10 cellular contexts compared by ENCODE assay signal in genomic region chr7:140315498-140316164, GRCh38.
DNase-seq lines count a peak whose midpoint lies in the region; ATAC-seq and TF ChIP-seq lines count a peak whose summit lies in the region.
"Had no signal": no experiment of that assay in that cellular context is flagged by ENCODE, and none has a peak within 500 bp of the region (broad histone marks: within the 10 kb centered on the region; RNA-seq: fewer than 3 reads in every experiment).

No MANE protein-coding gene starts in this region.

- CTCF ChIA-PET in SK-N-SH (lab: Yijun Ruan, JAX), result interaction anchor here (3.2 kb wide), 1 partner anchor 11 kb away, joined by 15 read pairs; no protein-coding TSS in a partner anchor

- H2AFZ ChIP-seq in SK-N-SH (ENCODE audit: low read depth), result no peak overlapping the region

- TF ChIP-seq EP300 in SK-N-SH (IDR thresholded peaks at IDR 0.05; ENCODE audit: borderline replicate concordance in 1 of 2, low read depth in 1 of 2, low read length in 1 of 2), result no peak

- H3K9ac ChIP-seq in SK-N-SH, result no peak overlapping the region
- peak overlapping the region; percentile 26 for H3K9ac ChIP-seq in muscle layer of colon (ENCODE audit: low read length)

- ATAC-seq in SK-N-SH treated with all-trans-retinoic acid at 6 μM for 48 hours (no peak; the same call in 1 of the 3 replicates), HG02798 (IDR thresholded peaks at IDR 0.05; ENCODE audit: poor library complexity, unreplicated experiment) (no peak), GM18868 (IDR thresholded peaks at IDR 0.05; ENCODE audit: unreplicated experiment) (no peak)

- intact Hi-C loops in tibial artery (cut with DNase I; ENCODE audit: low total_unique reads), result loop anchor here (5.0 kb wide), 1 partner anchor 138 kb away; the partner anchor contains the start of gene KDM7A

- H3K4me3 ChIP-seq in SK-N-SH (ENCODE audit: low read depth in 2 of 2, low read length in 1 of 2) (peak overlapping the region in 1 of 2 experiments; percentile 2; a peak in 1 of 4 replicates), coronary artery (peak overlapping the region; percentile 57), muscle layer of colon (ENCODE audit: low read depth in 1 of 2, low read length in 2 of 2) (peak overlapping the region in 1 of 2 donors; percentile 35), tibial artery (peak overlapping the region; percentile 23 to 24), MG63 (no peak overlapping the region)
- H3K4me3 ChIP-seq: HAP-1 had no signal

- 79% methylated on average over 15 of the region's 15 CpGs for WGBS in SK-N-SH (ENCODE audit: low lambda C conversion rate)

- H4K20me1 ChIP-seq in SK-N-SH (ENCODE audit: insufficient read depth), result no peaks in the 10 kb centered on the region

- H3K27ac ChIP-seq in SK-N-SH (ENCODE audit: low read depth in 2 of 2, low read length in 1 of 2) (no peak overlapping the region), coronary artery (peak overlapping the region; percentile 68 to 72), muscle layer of colon (ENCODE audit: low read depth, low read length) (peak overlapping the region; percentile 86), tibial artery (peak overlapping the region; percentile 74 to 77)

- no peaks in the 10 kb centered on the region for H3K27me3 ChIP-seq in SK-N-SH (ENCODE audit: insufficient read depth)
- H3K27me3 ChIP-seq in muscle layer of colon (ENCODE audit: control insufficient read depth in 1 of 2, insufficient read depth in 2 of 2, low read length in 2 of 2), result no peaks in the 10 kb centered on the region
- H3K27me3 ChIP-seq in tibial artery, result no peaks in the 10 kb centered on the region
- H3K27me3 ChIP-seq in MG63, result no peaks in the 10 kb centered on the region

- POLR2A ChIA-PET in SK-N-SH (lab: Yijun Ruan, JAX), result no interaction called here

- peak overlapping the region; percentile 46; the same call in 1 of the 2 replicates for H3K4me2 ChIP-seq in SK-N-SH

- H3K9me3 ChIP-seq in SK-N-SH (peaks cover 7% of the 10 kb centered on the region; the same call in 1 of the 2 replicates), muscle layer of colon (ENCODE audit: low read length) (no peaks in the 10 kb centered on the region), tibial artery (peaks cover 0 to 7% (median 7%) of the 10 kb centered on the region in 3 donors), MG63 (no peaks in the 10 kb centered on the region)

- no peaks in the 10 kb centered on the region for H3F3A ChIP-seq in SK-N-SH (replicated peaks; ENCODE audit: insufficient read depth)

- no peak for TF ChIP-seq CTCF in SK-N-SH (IDR thresholded peaks at IDR 0.05)
- no peak for TF ChIP-seq CTCF in coronary artery (IDR thresholded peaks at IDR 0.05)
- TF ChIP-seq CTCF in tibial artery (IDR thresholded peaks at IDR 0.05), result no peak

- H3K79me2 ChIP-seq in SK-N-SH (ENCODE audit: insufficient read depth), result no peaks in the 10 kb centered on the region

- no peak for TF ChIP-seq RAD21 in SK-N-SH (IDR thresholded peaks at IDR 0.05; ENCODE audit: low read length)

- H3K4me1 ChIP-seq in SK-N-SH (ENCODE audit: control insufficient read depth in 1 of 2, insufficient read depth in 2 of 2, low read depth in 1 of 2, low read length in 1 of 2) (no peaks in the 10 kb centered on the region; a peak in 1 of 4 replicates), muscle layer of colon (ENCODE audit: insufficient read depth, low read length) (peaks cover 26% of the 10 kb centered on the region), tibial artery (peaks cover 0 to 19% (median 17%) of the 10 kb centered on the region in 4 donors)

- DNase-seq in SK-N-SH, result no peak
- DNase-seq in coronary artery (ENCODE audit: low spot score), result no peak
- no peak for DNase-seq in tibial artery
- DNase-seq in MG63, result no peak
- DNase-seq: NCI-H748 treated with DMSO at 0.1 percent for 48 hours had no signal

- H3K9me2 ChIP-seq in SK-N-SH, result no peaks in the 10 kb centered on the region

- H3K36me3 ChIP-seq in SK-N-SH (replicated peaks in 1 of 2; ENCODE audit: control insufficient read depth in 1 of 2, insufficient read depth in 2 of 2, low read length in 1 of 2), result peaks cover 0 to 2% of the 10 kb centered on the region in 2 experiments
- H3K36me3 ChIP-seq in muscle layer of colon (ENCODE audit: insufficient read depth, low read length), result no peaks in the 10 kb centered on the region
- H3K36me3 ChIP-seq in tibial artery, result peaks cover 0 to 9% (median 0%) of the 10 kb centered on the region in 3 donors
- H3K36me3 ChIP-seq in MG63, result no peaks in the 10 kb centered on the region
- H3K36me3 ChIP-seq: HAP-1 had no signal

TF ChIP-seq in SK-N-SH, 30 proteins besides CTCF, POLR2A, EP300 and RAD21 (continues in another document):
- TF ChIP-seq YY1 (IDR thresholded peaks at IDR 0.05; ENCODE audit: low read depth) (no peak), TAF1 (IDR thresholded peaks at IDR 0.05; ENCODE audit: borderline replicate concordance, low read depth, low read length) (no peak), REST (IDR thresholded peaks at IDR 0.05; ENCODE audit: low read depth, low read length) (no peak)

TF ChIP-seq in SK-N-SH treated with all-trans-retinoic acid at 6 μM for 48 hours, 23 proteins besides CTCF, POLR2A, EP300 and RAD21:
- no peak for TF ChIP-seq PATZ1 (CRISPR knock-in tag; IDR thresholded peaks at IDR 0.05; ENCODE audit: borderline replicate concordance)
- no peak for TF ChIP-seq POU6F1 (CRISPR knock-in tag; IDR thresholded peaks at IDR 0.05; ENCODE audit: borderline replicate concordance, low read depth)
- no peak for TF ChIP-seq ZNF8 (CRISPR knock-in tag; IDR thresholded peaks at IDR 0.05)
- TF ChIP-seq GLIS3 (CRISPR knock-in tag; IDR thresholded peaks at IDR 0.05), result no peak
- TF ChIP-seq ZC3H10 (CRISPR knock-in tag; IDR thresholded peaks at IDR 0.05), result no peak
- TF ChIP-seq SNAI2 (CRISPR knock-in tag; IDR thresholded peaks at IDR 0.05), result no peak
- TF ChIP-seq TSHZ2 (CRISPR knock-in tag; IDR thresholded peaks at IDR 0.05), result no peak
- TF ChIP-seq RARB (CRISPR knock-in tag; IDR thresholded peaks at IDR 0.05), result no peak
- no peak for TF ChIP-seq ESRRG (CRISPR knock-in tag; IDR thresholded peaks at IDR 0.05)
- no peak for TF ChIP-seq ISL1 (CRISPR knock-in tag; IDR thresholded peaks at IDR 0.05)
- TF ChIP-seq PPARA (CRISPR knock-in tag; IDR thresholded peaks at IDR 0.05; ENCODE audit: borderline replicate concordance), result no peak

Comparison
In these comparisons a context has a peak if more than half of its experiments do, and no peak if none do; other contexts are left out.
1. H3K27ac ChIP-seq: peak in coronary artery (2 of 2), muscle layer of colon (single experiment) and tibial artery (2 of 2); none in SK-N-SH (0 of 2).